Comparison of ENCODE assay signal across 9 cellular contexts in the genomic region with DNA sequence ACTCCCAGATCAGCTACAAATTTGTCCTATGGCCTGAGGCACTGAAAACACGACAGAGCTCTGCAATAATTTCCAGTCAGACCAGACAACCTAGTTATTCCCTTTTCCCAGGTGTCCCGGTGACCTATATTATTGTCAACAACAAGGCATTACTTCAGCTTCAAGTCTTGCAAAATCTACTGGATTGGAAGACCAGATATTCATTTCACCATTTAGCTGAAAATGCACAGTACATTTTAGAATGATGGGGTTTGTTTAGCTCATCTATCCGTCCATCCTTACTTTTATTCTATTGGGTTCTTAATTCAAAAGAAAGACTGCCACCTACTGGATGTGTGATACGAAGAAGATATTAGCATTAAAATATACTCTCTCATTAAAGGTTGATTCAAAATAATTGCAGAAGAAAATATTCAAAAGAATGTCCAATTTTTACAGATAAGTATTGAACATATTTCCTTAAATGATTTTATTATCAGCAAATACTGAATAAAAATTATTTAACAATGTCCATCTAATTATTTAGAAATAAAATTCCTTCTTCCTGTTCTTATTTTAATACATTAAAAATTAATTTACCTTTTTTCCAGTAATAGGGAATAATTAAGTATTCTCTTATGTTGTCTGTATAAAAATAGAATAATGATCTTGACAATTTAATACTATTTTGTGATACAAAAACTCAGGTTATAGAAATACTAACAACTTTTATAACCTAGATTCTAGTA.
A peak's percentile ranks its signal among the peaks of the same experiment; 100 is the strongest.
DNase-seq lines count a peak whose midpoint lies in the region; ATAC-seq, FAIRE-seq and TF ChIP-seq lines count a peak whose summit lies in the region.
"Had no signal": no experiment of that assay in that cellular context is flagged by ENCODE, and none has a peak within 500 bp of the region (broad histone marks: within the 10 kb centered on the region; RNA-seq: fewer than 3 reads in every experiment).

No MANE protein-coding gene starts in this region.

- no peak overlapping the region for H3K27ac ChIP-seq in GM12878 (ENCODE audit: control insufficient read depth, insufficient read depth)
- H3K27ac ChIP-seq: SJCRH30 had no signal

- ATAC-seq in GM12878 (no peak; the same call in 2 of the 3 replicates), HG03095 (IDR thresholded peaks at IDR 0.05; ENCODE audit: unreplicated experiment) (no peak), HG02642 (IDR thresholded peaks at IDR 0.05; ENCODE audit: poor library complexity, unreplicated experiment) (no peak), HG03565 (IDR thresholded peaks at IDR 0.05; ENCODE audit: unreplicated experiment) (no peak)

- no peaks in the 10 kb centered on the region for H3K9me3 ChIP-seq in GM12878 (replicated peaks; ENCODE audit: control insufficient read depth, insufficient read depth, low read length)
- H3K9me3 ChIP-seq: SJCRH30 had no signal

- TF ChIP-seq EP300 in GM12878 (IDR thresholded peaks at IDR 0.05; ENCODE audit: borderline replicate concordance in 1 of 2, control insufficient read depth in 1 of 2, low read depth in 2 of 2, low read length in 2 of 2) = no peak

- WGBS in GM12878 (ENCODE audit: insufficient coverage, insufficient replicate concordance, low lambda C conversion rate, missing lambda C conversion rate) = 6% methylated on average over 4 of the region's 4 CpGs

- RAD21 ChIA-PET in GM12878 (lab: Charles Lee; ENCODE audit: unreplicated experiment) = no interaction called here

- H3K9ac ChIP-seq in GM12878 (ENCODE audit: control insufficient read depth, insufficient read depth, low read length) = no peak overlapping the region

- SMC1A ChIA-PET in GM12878 (lab: Charles Lee; ENCODE audit: uncharacterized antibody, unreplicated experiment) = interaction anchor here (0.7 to 2.5 kb wide), 4 partner anchors 15 to 624 kb away, joined by 3 to 6 read pairs (median 4); no protein-coding TSS in a partner anchor

- POLR2A ChIA-PET in GM12878 (lab: Charles Lee) = no interaction called here

- no peaks in the 10 kb centered on the region for H3K79me2 ChIP-seq in GM12878 (ENCODE audit: control insufficient read depth, insufficient read depth, low read length)

- no peak overlapping the region for H3K4me2 ChIP-seq in GM12878 (ENCODE audit: control insufficient read depth, insufficient read depth)

- no peak for TF ChIP-seq RAD21 in GM12878 (IDR thresholded peaks at IDR 0.05; ENCODE audit: insufficient read depth, low read depth, low read length)

- intact Hi-C loops in GM12878 (cut with micrococcal nuclease; ENCODE audit: unreplicated experiment) = no loop called here

- TF ChIP-seq POLR2A in GM12878 (IDR thresholded peaks at IDR 0.05; ENCODE audit: low read depth, low read length) = no peak

- no peak for FAIRE-seq in GM12878 (lab: Jason Lieb, UNC)

- peak; percentile 10 for DNase-seq in GM12865 (ENCODE audit: low read depth)
- peak; percentile 31 for DNase-seq in NCI-H2029 treated with DMSO at 0.1 percent for 48 hours (lab: John Stamatoyannopoulos, UW)
- no peak for DNase-seq in GM12878 (ENCODE audit: low read depth, low spot score)
- peak; percentile 37 for DNase-seq in medulla oblongata (ENCODE audit: extremely low spot score)
- no peak for DNase-seq in NCI-H1930 (lab: John Stamatoyannopoulos, UW)

- in situ Hi-C loops in GM12878 (cut with MboI) = no loop called here

- CTCF ChIA-PET in GM12878 (lab: Yijun Ruan, JAX) = interaction anchor here (0.9 to 4.0 kb wide), 12 partner anchors 13 to 1182 kb away, joined by 3 to 35 read pairs (median 4); no protein-coding TSS in a partner anchor

- H3K4me1 ChIP-seq in GM12878 (ENCODE audit: control insufficient read depth, insufficient read depth, low read length) = no peaks in the 10 kb centered on the region
- H3K4me1 ChIP-seq: SJCRH30 had no signal

- H3K27me3 ChIP-seq in GM12878 (replicated peaks in 1 of 2; ENCODE audit: control insufficient read depth in 2 of 2, insufficient read depth in 2 of 2, low read length in 1 of 2) = no peaks in the 10 kb centered on the region
- H3K27me3 ChIP-seq: SJCRH30 had no signal

- no TSS peak for BruUV-seq in GM12878 (replicated peaks; lab: Mats Ljungman, UMichigan)

- H3K36me3 ChIP-seq in GM12878 (ENCODE audit: control insufficient read depth in 2 of 2, insufficient read depth in 2 of 2, low read length in 1 of 2) = no peaks in the 10 kb centered on the region
- H3K36me3 ChIP-seq: SJCRH30 had no signal

- H2AFZ ChIP-seq in GM12878 (ENCODE audit: control insufficient read depth, low read depth, low read length) = no peak overlapping the region

- no peak overlapping the region for H3K4me3 ChIP-seq in GM12865 (ENCODE audit: low read depth, low read length)
- no peak overlapping the region for H3K4me3 ChIP-seq in GM12878
- H3K4me3 ChIP-seq: SJCRH30 had no signal

- TF ChIP-seq CTCF in GM12865 (IDR thresholded peaks at IDR 0.05; ENCODE audit: insufficient read depth, low read depth, low read length, missing control alignments) = no peak
- peak in 1 of 3 experiments; percentile 32; a peak in 2 of 6 replicates for TF ChIP-seq CTCF in GM12878 (IDR thresholded peaks at IDR 0.05 in 2 of 3, conservative IDR thresholded peaks at IDR 0.05 in 1 of 3; ENCODE audit: control insufficient read depth in 2 of 3, extremely low read depth in 1 of 3, insufficient read depth in 1 of 3, low read depth in 3 of 3, low read length in 3 of 3)

- no peaks in the 10 kb centered on the region for H4K20me1 ChIP-seq in GM12878 (ENCODE audit: control insufficient read depth, insufficient read depth)

TF ChIP-seq in GM12878, 131 proteins besides CTCF, POLR2A, EP300 and RAD21:
- no peak for TF ChIP-seq WRNIP1 (IDR thresholded peaks at IDR 0.05; ENCODE audit: borderline replicate concordance, low read depth, low read length)
- TF ChIP-seq, protein P1, sequence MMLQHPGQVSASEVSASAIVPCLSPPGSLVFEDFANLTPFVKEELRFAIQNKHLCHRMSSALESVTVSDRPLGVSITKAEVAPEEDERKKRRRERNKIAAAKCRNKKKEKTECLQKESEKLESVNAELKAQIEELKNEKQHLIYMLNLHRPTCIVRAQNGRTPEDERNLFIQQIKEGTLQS (IDR thresholded peaks at IDR 0.05; ENCODE audit: borderline replicate concordance, extremely low read depth, low read depth, low read length) = no peak
- TF ChIP-seq MEF2A (IDR thresholded peaks at IDR 0.05; ENCODE audit: insufficient read depth, low read depth, low read length) = no peak
- peak; percentile 25; the same call in 1 of the 2 replicates for TF ChIP-seq SMC3 (IDR thresholded peaks at IDR 0.05; ENCODE audit: borderline replicate concordance, low read length)

Comparison
In these comparisons a context has a peak if more than half of its experiments do, and no peak if none do; other contexts are left out.
1. DNase-seq: peak in GM12865 (single experiment), NCI-H2029 treated with DMSO at 0.1 percent for 48 hours (single experiment) and medulla oblongata (single experiment); none in GM12878 (single experiment) and NCI-H1930 (0 of 2).